24 cellular contexts compared by ENCODE assay signal in genomic region chr6:45775026-45775697, GRCh38.
DNase-seq lines count a peak whose midpoint lies in the region; ATAC-seq and TF ChIP-seq lines count a peak whose summit lies in the region.
"Had no signal": no experiment of that assay in that cellular context is flagged by ENCODE, and none has a peak within 500 bp of the region (broad histone marks: within the 10 kb centered on the region; RNA-seq: fewer than 3 reads in every experiment).

No MANE protein-coding gene starts in this region.

- ATAC-seq in GM23338, result no peak
- ATAC-seq in left lobe of liver, result peak; percentile 97
- peak; percentile 75 to 97 (median 96) for ATAC-seq in right lobe of liver
- no peak for ATAC-seq in HG02973 (IDR thresholded peaks at IDR 0.05; ENCODE audit: unreplicated experiment)
- ATAC-seq: A549, GM12878, HCT116 had no signal

- TF ChIP-seq CTCF in GM23338 (conservative IDR thresholded peaks at IDR 0.05; ENCODE audit: low read depth in 2 of 2), result no peak
- no peak for TF ChIP-seq CTCF in right lobe of liver (IDR thresholded peaks at IDR 0.05)
- no peak for TF ChIP-seq CTCF in glutamatergic neuron (IDR thresholded peaks at IDR 0.05; ENCODE audit: partially characterized antibody, unreplicated experiment)

- 53% methylated on average over 5 of the region's 5 CpGs for WGBS in right lobe of liver (ENCODE audit: insufficient coverage, low coverage, low lambda C conversion rate, missing lambda C conversion rate)

- no peak overlapping the region for H3K27ac Mint-ChIP-seq in GM23338
- H3K27ac Mint-ChIP-seq in glutamatergic neuron (ENCODE audit: unreplicated experiment), result no peak overlapping the region
- H3K27ac Mint-ChIP-seq: CD14-positive monocyte; CD4-positive, alpha-beta memory T cell; H9 had no signal

- no peaks in the 10 kb centered on the region for H3K9me2 ChIP-seq in GM23338 (ENCODE audit: insufficient read depth)

- no peak overlapping the region for H3K4me3 Mint-ChIP-seq in GM23338
- H3K4me3 Mint-ChIP-seq in glutamatergic neuron (ENCODE audit: unreplicated experiment), result no peak overlapping the region
- H3K4me3 Mint-ChIP-seq: CD14-positive monocyte; CD4-positive, alpha-beta memory T cell; H9 had no signal

- intact Hi-C loops in right lobe of liver (cut with DNase I), result no loop called here

- DNase-seq in DMS53 (lab: John Stamatoyannopoulos, UW) (peak; percentile 48), GM23338 (ENCODE audit: low spot score) (no peak), left lobe of liver (ENCODE audit: low spot score) (no peak), right lobe of liver (no peak), glutamatergic neuron (no peak), iPS-NIHi11 (ENCODE audit: low spot score) (no peak)
- DNase-seq: 8988T; ACHN; AML-193; BE2C; Calu3; CD4-positive, alpha-beta memory T cell; COR-L47; DMS79; EL; GDM1; GM23248; H9 had no signal

- H3K79me2 ChIP-seq in GM23338 (replicated peaks; ENCODE audit: insufficient read depth), result no peaks in the 10 kb centered on the region

- 0 out of 2 replicates have a peak overlapping the region, but pooled peaks have one; percentile 23 for H2AFZ ChIP-seq in GM23338
- H2AFZ ChIP-seq: GM23248 had no signal

- peaks cover 2% of the 10 kb centered on the region for H3K27me3 Mint-ChIP-seq in GM23338 (ENCODE audit: insufficient read depth, low read depth, poor library complexity)
- H3K27me3 Mint-ChIP-seq in glutamatergic neuron (ENCODE audit: unreplicated experiment), result no peaks in the 10 kb centered on the region

- H3K27me3 ChIP-seq in GM23338 (ENCODE audit: insufficient read depth) (no peaks in the 10 kb centered on the region), right lobe of liver (no peaks in the 10 kb centered on the region)
- H3K27me3 ChIP-seq: BE2C; BLaER1 treated with 17β-estradiol and CSF1 and Interleukin-3, amounts not matched to agents 10 nM and 100 nM had no signal

- H3K27ac ChIP-seq in GM23338 (ENCODE audit: low read depth) (no peak overlapping the region), right lobe of liver (no peak overlapping the region)
- H3K27ac ChIP-seq: A549; BLaER1 treated with 17β-estradiol and CSF1 and Interleukin-3, amounts not matched to agents 10 nM and 100 nM; GM23248 had no signal

- no peak overlapping the region for H3K4me3 ChIP-seq in GM23338
- H3K4me3 ChIP-seq in right lobe of liver, result no peak overlapping the region
- H3K4me3 ChIP-seq: A549; BLaER1 treated with 17β-estradiol and CSF1 and Interleukin-3, amounts not matched to agents 10 nM and 100 nM; GM12878; GM23248 had no signal

- H3K36me3 ChIP-seq in GM23338 (ENCODE audit: insufficient read depth) (no peaks in the 10 kb centered on the region), right lobe of liver (no peaks in the 10 kb centered on the region)
- H3K36me3 ChIP-seq: BE2C; BLaER1 treated with 17β-estradiol and CSF1 and Interleukin-3, amounts not matched to agents 10 nM and 100 nM had no signal

- H3K9me3 ChIP-seq in right lobe of liver, result no peaks in the 10 kb centered on the region
- H3K9me3 ChIP-seq: A549, BE2C had no signal

- H3K9me3 Mint-ChIP-seq in GM23338 (no peaks in the 10 kb centered on the region), glutamatergic neuron (ENCODE audit: unreplicated experiment) (peaks cover 2% of the 10 kb centered on the region)
- H3K9me3 Mint-ChIP-seq: H9 had no signal

- no peak overlapping the region for H3K4me2 ChIP-seq in GM23338
- H3K4me2 ChIP-seq: A549; BLaER1 treated with 17β-estradiol and CSF1 and Interleukin-3, amounts not matched to agents 10 nM and 100 nM had no signal

- H3K4me1 ChIP-seq in GM23338 (ENCODE audit: insufficient read depth) (no peaks in the 10 kb centered on the region), right lobe of liver (no peaks in the 10 kb centered on the region)
- H3K4me1 ChIP-seq: A549, BE2C had no signal

- H3K36me3 Mint-ChIP-seq in GM23338 (ENCODE audit: low read depth) (no peaks in the 10 kb centered on the region), glutamatergic neuron (ENCODE audit: unreplicated experiment) (no peaks in the 10 kb centered on the region)
- H3K36me3 Mint-ChIP-seq: CD14-positive monocyte; CD4-positive, alpha-beta memory T cell had no signal

- TF ChIP-seq POLR2A in right lobe of liver (IDR thresholded peaks at IDR 0.05), result no peak

- H3K4me1 Mint-ChIP-seq in GM23338, result 0 out of 3 replicates have a peak, but pooled peaks cover 2% of the 10 kb centered on the region
- H3K4me1 Mint-ChIP-seq in glutamatergic neuron (ENCODE audit: low read depth, unreplicated experiment), result no peaks in the 10 kb centered on the region
- H3K4me1 Mint-ChIP-seq: CD14-positive monocyte; CD4-positive, alpha-beta memory T cell; H9 had no signal

- no peaks in the 10 kb centered on the region for H3F3A ChIP-seq in GM23338 (replicated peaks; ENCODE audit: low read depth)

- H4K20me1 ChIP-seq in GM23338 (replicated peaks; ENCODE audit: insufficient read depth), result no peaks in the 10 kb centered on the region
- H4K20me1 ChIP-seq: BLaER1 treated with 17β-estradiol and CSF1 and Interleukin-3, amounts not matched to agents 10 nM and 100 nM had no signal

TF ChIP-seq in GM23338, 12 proteins besides CTCF, POLR2A, EP300 and RAD21 (continues in another document):
- no peak for TF ChIP-seq REST (IDR thresholded peaks at IDR 0.05; ENCODE audit: unreplicated experiment)
- TF ChIP-seq JUNB (IDR thresholded peaks at IDR 0.05; ENCODE audit: unreplicated experiment), result no peak
- no peak for TF ChIP-seq EZH2 (IDR thresholded peaks at IDR 0.05; ENCODE audit: low read depth, unreplicated experiment)
- TF ChIP-seq ETS1 (IDR thresholded peaks at IDR 0.05), result no peak
- no peak for TF ChIP-seq EZH2phosphoT487 (IDR thresholded peaks at IDR 0.05; ENCODE audit: unreplicated experiment)
- no peak for TF ChIP-seq POLR2AphosphoS5 (IDR thresholded peaks at IDR 0.05; ENCODE audit: low read depth)
- no peak for TF ChIP-seq STAT1 (IDR thresholded peaks at IDR 0.05; ENCODE audit: unreplicated experiment)
- no peak for TF ChIP-seq CREB1 (CRISPR knock-in tag; IDR thresholded peaks at IDR 0.05; ENCODE audit: low read depth)
- no peak for TF ChIP-seq ZNF114 (CRISPR knock-in tag; IDR thresholded peaks at IDR 0.05)

Comparison
In these comparisons a context has a peak if more than half of its experiments do, and no peak if none do; other contexts are left out.
1. ATAC-seq: peak in left lobe of liver (single experiment) and right lobe of liver (4 of 4); none in GM23338 (single experiment) and HG02973 (single experiment).